In genomic region chr17:37117743-37118142, GRCh38 we compare ENCODE assay signal across 1 cellular context.
A peak's percentile ranks its signal among the peaks of the same experiment; 100 is the strongest.
TF ChIP-seq lines count a peak whose summit lies in the region.

No MANE protein-coding gene starts in this region.

TF ChIP-seq in HEK293, 187 proteins besides CTCF, POLR2A, EP300 and RAD21 (continued from another document and continues in another):
- no peak for TF ChIP-seq ZNF791 (tag by site-specific recombination; IDR thresholded peaks at IDR 0.05)
- TF ChIP-seq ZNF777 (tag by site-specific recombination; IDR thresholded peaks at IDR 0.05; ENCODE audit: borderline replicate concordance): no peak
- TF ChIP-seq ZNF544 (tag by site-specific recombination; IDR thresholded peaks at IDR 0.05): no peak
- TF ChIP-seq ZNF302 (tag by site-specific recombination; IDR thresholded peaks at IDR 0.05; ENCODE audit: low read depth): no peak
- no peak for TF ChIP-seq ZNF76 (tag by site-specific recombination; IDR thresholded peaks at IDR 0.05; ENCODE audit: borderline replicate concordance, low read depth)
- no peak for TF ChIP-seq ZNF274 (IDR thresholded peaks at IDR 0.05; ENCODE audit: low read length)
- no peak for TF ChIP-seq ZNF274 (tag by site-specific recombination; IDR thresholded peaks at IDR 0.05; ENCODE audit: borderline replicate concordance)
- no peak for TF ChIP-seq KLF1 (tag by site-specific recombination; IDR thresholded peaks at IDR 0.05)
- TF ChIP-seq ZFP41 (tag by site-specific recombination; IDR thresholded peaks at IDR 0.05; ENCODE audit: borderline replicate concordance): no peak
- no peak for TF ChIP-seq GLIS2 (tag by site-specific recombination; IDR thresholded peaks at IDR 0.05)
- no peak for TF ChIP-seq RBAK (tag by site-specific recombination; IDR thresholded peaks at IDR 0.05)
- no peak for TF ChIP-seq ZFP3 (tag by site-specific recombination; IDR thresholded peaks at IDR 0.05; ENCODE audit: low read depth)
- no peak for TF ChIP-seq ZNF211 (tag by site-specific recombination; IDR thresholded peaks at IDR 0.05; ENCODE audit: low read depth)
- peak; percentile 99 for TF ChIP-seq GLIS1 (tag by site-specific recombination; IDR thresholded peaks at IDR 0.05)
- peak; percentile 74 for TF ChIP-seq ZIC2 (tag by site-specific recombination; IDR thresholded peaks at IDR 0.05)
- TF ChIP-seq, protein P1, sequence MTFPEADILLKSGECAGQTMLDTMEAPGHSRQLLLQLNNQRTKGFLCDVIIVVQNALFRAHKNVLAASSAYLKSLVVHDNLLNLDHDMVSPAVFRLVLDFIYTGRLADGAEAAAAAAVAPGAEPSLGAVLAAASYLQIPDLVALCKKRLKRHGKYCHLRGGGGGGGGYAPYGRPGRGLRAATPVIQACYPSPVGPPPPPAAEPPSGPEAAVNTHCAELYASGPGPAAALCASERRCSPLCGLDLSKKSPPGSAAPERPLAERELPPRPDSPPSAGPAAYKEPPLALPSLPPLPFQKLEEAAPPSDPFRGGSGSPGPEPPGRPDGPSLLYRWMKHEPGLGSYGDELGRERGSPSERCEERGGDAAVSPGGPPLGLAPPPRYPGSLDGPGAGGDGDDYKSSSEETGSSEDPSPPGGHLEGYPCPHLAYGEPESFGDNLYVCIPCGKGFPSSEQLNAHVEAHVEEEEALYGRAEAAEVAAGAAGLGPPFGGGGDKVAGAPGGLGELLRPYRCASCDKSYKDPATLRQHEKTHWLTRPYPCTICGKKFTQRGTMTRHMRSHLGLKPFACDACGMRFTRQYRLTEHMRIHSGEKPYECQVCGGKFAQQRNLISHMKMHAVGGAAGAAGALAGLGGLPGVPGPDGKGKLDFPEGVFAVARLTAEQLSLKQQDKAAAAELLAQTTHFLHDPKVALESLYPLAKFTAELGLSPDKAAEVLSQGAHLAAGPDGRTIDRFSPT (tag by site-specific recombination; IDR thresholded peaks at IDR 0.05): no peak
- TF ChIP-seq ZBTB20 (tag by site-specific recombination; IDR thresholded peaks at IDR 0.05): no peak
- TF ChIP-seq, protein P2, sequence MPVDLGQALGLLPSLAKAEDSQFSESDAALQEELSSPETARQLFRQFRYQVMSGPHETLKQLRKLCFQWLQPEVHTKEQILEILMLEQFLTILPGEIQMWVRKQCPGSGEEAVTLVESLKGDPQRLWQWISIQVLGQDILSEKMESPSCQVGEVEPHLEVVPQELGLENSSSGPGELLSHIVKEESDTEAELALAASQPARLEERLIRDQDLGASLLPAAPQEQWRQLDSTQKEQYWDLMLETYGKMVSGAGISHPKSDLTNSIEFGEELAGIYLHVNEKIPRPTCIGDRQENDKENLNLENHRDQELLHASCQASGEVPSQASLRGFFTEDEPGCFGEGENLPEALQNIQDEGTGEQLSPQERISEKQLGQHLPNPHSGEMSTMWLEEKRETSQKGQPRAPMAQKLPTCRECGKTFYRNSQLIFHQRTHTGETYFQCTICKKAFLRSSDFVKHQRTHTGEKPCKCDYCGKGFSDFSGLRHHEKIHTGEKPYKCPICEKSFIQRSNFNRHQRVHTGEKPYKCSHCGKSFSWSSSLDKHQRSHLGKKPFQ (tag by site-specific recombination; IDR thresholded peaks at IDR 0.05): no peak
- no peak for TF ChIP-seq MEIS1 (CRISPR knock-in tag; IDR thresholded peaks at IDR 0.05; ENCODE audit: borderline replicate concordance)
- TF ChIP-seq, protein P3, sequence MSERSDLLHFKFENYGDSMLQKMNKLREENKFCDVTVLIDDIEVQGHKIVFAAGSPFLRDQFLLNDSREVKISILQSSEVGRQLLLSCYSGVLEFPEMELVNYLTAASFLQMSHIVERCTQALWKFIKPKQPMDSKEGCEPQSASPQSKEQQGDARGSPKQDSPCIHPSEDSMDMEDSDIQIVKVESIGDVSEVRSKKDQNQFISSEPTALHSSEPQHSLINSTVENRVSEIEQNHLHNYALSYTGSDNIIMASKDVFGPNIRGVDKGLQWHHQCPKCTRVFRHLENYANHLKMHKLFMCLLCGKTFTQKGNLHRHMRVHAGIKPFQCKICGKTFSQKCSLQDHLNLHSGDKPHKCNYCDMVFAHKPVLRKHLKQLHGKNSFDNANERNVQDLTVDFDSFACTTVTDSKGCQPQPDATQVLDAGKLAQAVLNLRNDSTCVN (tag by site-specific recombination; optimal IDR thresholded peaks at IDR 0.05): no peak
- TF ChIP-seq OVOL3 (tag by site-specific recombination; IDR thresholded peaks at IDR 0.05): no peak
- no peak for TF ChIP-seq HOXD13 (CRISPR knock-in tag; IDR thresholded peaks at IDR 0.05; ENCODE audit: borderline replicate concordance)
- TF ChIP-seq ZBTB7A (tag by site-specific recombination; IDR thresholded peaks at IDR 0.05; ENCODE audit: low read depth): no peak
- TF ChIP-seq ZNF621 (tag by site-specific recombination; IDR thresholded peaks at IDR 0.05): no peak
- peak; percentile 76 for TF ChIP-seq OSR2 (tag by site-specific recombination; IDR thresholded peaks at IDR 0.05)
- TF ChIP-seq REPIN1 (tag by site-specific recombination; IDR thresholded peaks at IDR 0.05; ENCODE audit: low read depth): no peak
- TF ChIP-seq WT1 (tag by site-specific recombination; IDR thresholded peaks at IDR 0.05): peak; percentile 93
- no peak for TF ChIP-seq ZNF510 (tag by site-specific recombination; IDR thresholded peaks at IDR 0.05; ENCODE audit: insufficient replicate concordance)
- TF ChIP-seq ZNF202 (tag by site-specific recombination; IDR thresholded peaks at IDR 0.05; ENCODE audit: borderline replicate concordance): no peak
- TF ChIP-seq MZF1 (tag by site-specific recombination; IDR thresholded peaks at IDR 0.05; ENCODE audit: borderline replicate concordance): peak; percentile 96
- TF ChIP-seq ZBTB6 (tag by site-specific recombination; IDR thresholded peaks at IDR 0.05): no peak
- no peak for TF ChIP-seq ZNF704 (tag by site-specific recombination; IDR thresholded peaks at IDR 0.05)
- peak; percentile 74 for TF ChIP-seq FEZF1 (tag by site-specific recombination; IDR thresholded peaks at IDR 0.05)
- TF ChIP-seq ZNF571 (tag by site-specific recombination; IDR thresholded peaks at IDR 0.05): no peak
- TF ChIP-seq ZBTB48 (tag by site-specific recombination; IDR thresholded peaks at IDR 0.05): peak; percentile 40; the same call in 1 of the 2 replicates
- no peak for TF ChIP-seq ZNF112 (tag by site-specific recombination; IDR thresholded peaks at IDR 0.05)
- TF ChIP-seq PRDM6 (tag by site-specific recombination; IDR thresholded peaks at IDR 0.05): peak; percentile 86
- TF ChIP-seq ZNF585B (tag by site-specific recombination; IDR thresholded peaks at IDR 0.05): no peak
- 0 out of 2 replicates have a peak, but pooled peaks have one; percentile 15 for TF ChIP-seq ZNF596 (tag by site-specific recombination; IDR thresholded peaks at IDR 0.05)
- TF ChIP-seq ZNF404 (tag by site-specific recombination; IDR thresholded peaks at IDR 0.05): no peak
- TF ChIP-seq PATZ1 (tag by site-specific recombination; IDR thresholded peaks at IDR 0.05): 0 out of 2 replicates have a peak, but pooled peaks have one; percentile 11
- TF ChIP-seq ZNF560 (tag by site-specific recombination; IDR thresholded peaks at IDR 0.05; ENCODE audit: borderline replicate concordance): no peak
- TF ChIP-seq ZNF174 (tag by site-specific recombination; IDR thresholded peaks at IDR 0.05): no peak
- TF ChIP-seq ZNF629 (tag by site-specific recombination; IDR thresholded peaks at IDR 0.05): peak; percentile 45
- TF ChIP-seq, protein P4, sequence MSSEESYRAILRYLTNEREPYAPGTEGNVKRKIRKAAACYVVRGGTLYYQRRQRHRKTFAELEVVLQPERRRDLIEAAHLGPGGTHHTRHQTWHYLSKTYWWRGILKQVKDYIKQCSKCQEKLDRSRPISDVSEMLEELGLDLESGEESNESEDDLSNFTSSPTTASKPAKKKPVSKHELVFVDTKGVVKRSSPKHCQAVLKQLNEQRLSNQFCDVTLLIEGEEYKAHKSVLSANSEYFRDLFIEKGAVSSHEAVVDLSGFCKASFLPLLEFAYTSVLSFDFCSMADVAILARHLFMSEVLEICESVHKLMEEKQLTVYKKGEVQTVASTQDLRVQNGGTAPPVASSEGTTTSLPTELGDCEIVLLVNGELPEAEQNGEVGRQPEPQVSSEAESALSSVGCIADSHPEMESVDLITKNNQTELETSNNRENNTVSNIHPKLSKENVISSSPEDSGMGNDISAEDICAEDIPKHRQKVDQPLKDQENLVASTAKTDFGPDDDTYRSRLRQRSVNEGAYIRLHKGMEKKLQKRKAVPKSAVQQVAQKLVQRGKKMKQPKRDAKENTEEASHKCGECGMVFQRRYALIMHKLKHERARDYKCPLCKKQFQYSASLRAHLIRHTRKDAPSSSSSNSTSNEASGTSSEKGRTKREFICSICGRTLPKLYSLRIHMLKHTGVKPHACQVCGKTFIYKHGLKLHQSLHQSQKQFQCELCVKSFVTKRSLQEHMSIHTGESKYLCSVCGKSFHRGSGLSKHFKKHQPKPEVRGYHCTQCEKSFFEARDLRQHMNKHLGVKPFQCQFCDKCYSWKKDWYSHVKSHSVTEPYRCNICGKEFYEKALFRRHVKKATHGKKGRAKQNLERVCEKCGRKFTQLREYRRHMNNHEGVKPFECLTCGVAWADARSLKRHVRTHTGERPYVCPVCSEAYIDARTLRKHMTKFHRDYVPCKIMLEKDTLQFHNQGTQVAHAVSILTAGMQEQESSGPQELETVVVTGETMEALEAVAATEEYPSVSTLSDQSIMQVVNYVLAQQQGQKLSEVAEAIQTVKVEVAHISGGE (tag by site-specific recombination; conservative IDR thresholded peaks at IDR 0.05; ENCODE audit: low read depth): no peak
- no peak for TF ChIP-seq ZNF138 (tag by site-specific recombination; IDR thresholded peaks at IDR 0.05; ENCODE audit: borderline replicate concordance)
- no peak for TF ChIP-seq ZNF843 (tag by site-specific recombination; IDR thresholded peaks at IDR 0.05)
- no peak for TF ChIP-seq ZNF48 (tag by site-specific recombination; IDR thresholded peaks at IDR 0.05)
- TF ChIP-seq, protein P5, sequence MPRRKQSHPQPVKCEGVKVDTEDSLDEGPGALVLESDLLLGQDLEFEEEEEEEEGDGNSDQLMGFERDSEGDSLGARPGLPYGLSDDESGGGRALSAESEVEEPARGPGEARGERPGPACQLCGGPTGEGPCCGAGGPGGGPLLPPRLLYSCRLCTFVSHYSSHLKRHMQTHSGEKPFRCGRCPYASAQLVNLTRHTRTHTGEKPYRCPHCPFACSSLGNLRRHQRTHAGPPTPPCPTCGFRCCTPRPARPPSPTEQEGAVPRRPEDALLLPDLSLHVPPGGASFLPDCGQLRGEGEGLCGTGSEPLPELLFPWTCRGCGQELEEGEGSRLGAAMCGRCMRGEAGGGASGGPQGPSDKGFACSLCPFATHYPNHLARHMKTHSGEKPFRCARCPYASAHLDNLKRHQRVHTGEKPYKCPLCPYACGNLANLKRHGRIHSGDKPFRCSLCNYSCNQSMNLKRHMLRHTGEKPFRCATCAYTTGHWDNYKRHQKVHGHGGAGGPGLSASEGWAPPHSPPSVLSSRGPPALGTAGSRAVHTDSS (tag by site-specific recombination; IDR thresholded peaks at IDR 0.05): no peak
- TF ChIP-seq ZSCAN30 (tag by site-specific recombination; IDR thresholded peaks at IDR 0.05): peak; percentile 97
- TF ChIP-seq ZNF169 (tag by site-specific recombination; IDR thresholded peaks at IDR 0.05): no peak
